8 cellular contexts compared by ENCODE assay signal in the genomic region with DNA sequence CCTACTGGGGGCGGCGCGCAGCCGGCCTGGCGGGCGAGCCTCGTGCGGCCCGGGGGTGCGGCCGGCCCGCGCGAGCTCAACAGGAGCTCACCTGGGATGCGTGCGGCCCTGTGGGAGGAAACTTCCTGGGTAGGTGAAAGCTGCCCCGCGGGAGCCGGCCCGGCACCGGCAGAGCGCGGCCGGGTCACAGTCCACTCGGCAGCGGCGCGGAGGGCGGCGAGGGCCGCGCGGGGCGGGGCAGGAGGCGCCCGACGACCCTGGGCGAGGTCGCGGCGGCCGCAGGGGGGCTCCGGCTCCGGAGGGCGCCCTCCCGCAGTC. TPM values are rescaled to one million over a fixed set of nuclear protein-coding genes. Genes with fewer than 3 reads are reported as not detected.
DNase-seq lines count a peak whose midpoint lies in the region; TF ChIP-seq lines count a peak whose summit lies in the region.

No MANE protein-coding gene starts in this region.

- no peak overlapping the region for H3K23ac ChIP-seq in H9 (ENCODE audit: insufficient read length, low read depth, low read length)

- no peak overlapping the region for H2AK5ac ChIP-seq in H9 (ENCODE audit: insufficient read length, low read length)

- H4K91ac ChIP-seq in H9 (ENCODE audit: insufficient read length, low read depth, low read length), result no peak overlapping the region

- H3K9ac ChIP-seq in H9 (ENCODE audit: extremely low read depth, insufficient read length, low read length) (peak overlapping the region; percentile 67), MM.1S (ENCODE audit: low read length) (peak overlapping the region; percentile 88; the same call in 1 of the 2 replicates)

- no peaks in the 10 kb centered on the region for H3K4me1 ChIP-seq in H9 (ENCODE audit: insufficient read depth, low read length)
- peaks cover 8% of the 10 kb centered on the region for H3K4me1 ChIP-seq in MM.1S (ENCODE audit: low read length)
- peaks cover 2% of the 10 kb centered on the region for H3K4me1 ChIP-seq in prostate gland (replicated peaks)

- H3K36me3 ChIP-seq in MM.1S (replicated peaks; ENCODE audit: insufficient read depth, low read length) (no peaks in the 10 kb centered on the region), prostate gland (no peaks in the 10 kb centered on the region)

- H3K27ac ChIP-seq in H9 (ENCODE audit: insufficient read length, low read depth, low read length) (no peak overlapping the region), MM.1S (ENCODE audit: low read length) (peak overlapping the region; percentile 80; the same call in 1 of the 2 replicates), prostate gland (peak overlapping the region; percentile 81 to 94)

- no peak overlapping the region for H4K5ac ChIP-seq in H9 (ENCODE audit: insufficient read length, low read depth, low read length)

- H2BK5ac ChIP-seq in H9 (ENCODE audit: insufficient read length, low read length), result no peak overlapping the region

- H4K20me1 ChIP-seq in H9 (ENCODE audit: control insufficient read depth, insufficient read depth, insufficient read length), result no peaks in the 10 kb centered on the region
- H4K20me1 ChIP-seq in MM.1S (ENCODE audit: insufficient read depth, low read length), result no peaks in the 10 kb centered on the region

- no peak overlapping the region for H2BK15ac ChIP-seq in H9 (ENCODE audit: low read depth, low read length)

- H2BK120ac ChIP-seq in H9 (ENCODE audit: low read depth, low read length, poor library complexity, severe bottlenecking), result no peak overlapping the region

- no CpG with 5 or more reads among the region's 46 CpGs for WGBS in H9 (ENCODE audit: extremely low coverage, insufficient read length, low lambda C conversion rate)
- under 1% methylated on average over 46 of the region's 46 CpGs for WGBS in prostate gland

- no peak overlapping the region for H3K27ac Mint-ChIP-seq in H9

- DNase-seq in GM13976 (ENCODE audit: low spot score) (peak; percentile 46), H9 (no peak), MM.1S (peak; percentile 66), germinal center (ENCODE audit: low spot score) (peak; percentile 73), prostate gland (ENCODE audit: low spot score) (peak; percentile 43), NCI-H524 treated with DMSO at 0.1 percent for 48 hours (lab: John Stamatoyannopoulos, UW) (no peak), posterior vena cava (ENCODE audit: low spot score) (no peak)
- peak; percentile 31 for DNase-seq in activated T-helper 9 cell treated with anti-CD3 and anti-CD28 coated beads, Interleukin-2, amount 50 U/mL, for 16 hours (ENCODE audit: low read depth)

- no peaks in the 10 kb centered on the region for H3K9me3 Mint-ChIP-seq in H9

- peak overlapping the region; percentile 6; the same call in 1 of the 2 replicates for H3K14ac ChIP-seq in H9 (ENCODE audit: insufficient read depth, low read length)

- H3K27me3 Mint-ChIP-seq in H9 (ENCODE audit: low read depth), result no peaks in the 10 kb centered on the region

- no peak overlapping the region for H2BK12ac ChIP-seq in H9 (ENCODE audit: insufficient read length, low read depth, low read length)

- peaks cover 8% of the 10 kb centered on the region for H3K23me2 ChIP-seq in H9 (ENCODE audit: insufficient read length, low read depth, low read length, poor library complexity, severe bottlenecking)

- H3K4me3 ChIP-seq in MM.1S (ENCODE audit: low read length) (peak overlapping the region; percentile 100), prostate gland (peak overlapping the region; percentile 83 to 95)

- peak overlapping the region; percentile 88 for H3K4me2 ChIP-seq in H9 (ENCODE audit: insufficient read depth, insufficient read length, low read length)
- H3K4me2 ChIP-seq in MM.1S (ENCODE audit: low read depth, low read length), result peak overlapping the region; percentile 78; the same call in 1 of the 2 replicates

- TF ChIP-seq CTCF in GM13976 (IDR thresholded peaks at IDR 0.05; ENCODE audit: borderline replicate concordance, control extremely low read depth, extremely low read depth, insufficient read depth, missing control alignments) (no peak), H9 (conservative IDR thresholded peaks at IDR 0.05) (no peak), MM.1S (IDR thresholded peaks at IDR 0.05; ENCODE audit: low read length) (no peak), prostate gland (IDR thresholded peaks at IDR 0.05) (no peak)

- H4K8ac ChIP-seq in H9 (replicated peaks; ENCODE audit: insufficient read length, low read depth, low read length), result no peak overlapping the region

- peaks cover 34% of the 10 kb centered on the region for H3F3A ChIP-seq in MM.1S (ENCODE audit: insufficient read depth, low read length)

- no peaks in the 10 kb centered on the region for H3K9me3 ChIP-seq in H9 (ENCODE audit: control insufficient read depth, low read depth, low read length)
- no peaks in the 10 kb centered on the region for H3K9me3 ChIP-seq in MM.1S (replicated peaks; ENCODE audit: insufficient read depth, low read length)
- H3K9me3 ChIP-seq in prostate gland, result no peaks in the 10 kb centered on the region

- H3K27me3 ChIP-seq in H9 (ENCODE audit: insufficient read depth, low read length), result no peaks in the 10 kb centered on the region
- H3K27me3 ChIP-seq in MM.1S (replicated peaks; ENCODE audit: insufficient read depth, low read length), result no peaks in the 10 kb centered on the region
- H3K27me3 ChIP-seq in prostate gland (replicated peaks; ENCODE audit: insufficient read depth), result no peaks in the 10 kb centered on the region

- in situ Hi-C loops in GM13976 (cut with MboI; ENCODE audit: low sequenced_read_pairs, unreplicated experiment), result no loop called here

- no peak for TF ChIP-seq POLR2A in prostate gland (IDR thresholded peaks at IDR 0.05)

- no peak overlapping the region for H3K56ac ChIP-seq in H9 (ENCODE audit: insufficient read length, low read depth, low read length)

- H2AFZ ChIP-seq in H9 (ENCODE audit: low read length) (no peak overlapping the region), MM.1S (ENCODE audit: low read length) (0 out of 2 replicates have a peak overlapping the region, but pooled peaks have one; percentile 71)

- no peaks in the 10 kb centered on the region; the same call in 1 of the 2 replicates for H3K79me2 ChIP-seq in H9 (ENCODE audit: insufficient read depth, low read length)
- H3K79me2 ChIP-seq in MM.1S (ENCODE audit: low read length), result peaks cover 49% of the 10 kb centered on the region

- no peak overlapping the region for H3K4ac ChIP-seq in H9 (ENCODE audit: low read depth, low read length)

- peak overlapping the region; percentile 78 to 85 for H3K4me3 Mint-ChIP-seq in H9

- H3K36me3 Mint-ChIP-seq in H9 (ENCODE audit: insufficient read depth in 1 of 3, low read depth in 3 of 3), result no peaks in the 10 kb centered on the region

- no peak overlapping the region for H3T11ph ChIP-seq in H9 (ENCODE audit: low read length)

- peaks cover 2% of the 10 kb centered on the region for H3K79me1 ChIP-seq in H9 (ENCODE audit: insufficient read depth, low read depth, low read length, poor library complexity, severe bottlenecking)

- no peak overlapping the region for H3K18ac ChIP-seq in H9 (ENCODE audit: insufficient read length, low read depth, low read length)

- intact Hi-C loops in prostate gland (cut with DNase I) (no loop called here), posterior vena cava (cut with DNase I) (loop anchor here in 1 of 2 donors (1.0 kb wide), 1 partner anchor 18 kb away; no protein-coding TSS in a partner anchor)

- no peak overlapping the region for H2BK20ac ChIP-seq in H9 (ENCODE audit: low read depth, low read length, poor library complexity, severe bottlenecking)

- no peaks in the 10 kb centered on the region for H3K9me2 ChIP-seq in MM.1S (replicated peaks; ENCODE audit: insufficient read depth, low read length)

- peaks cover 15 to 19% of the 10 kb centered on the region in 2 experiments for H3K4me1 Mint-ChIP-seq in H9

RNA-seq across cellular contexts. Expression of gene EPS15, which starts 0.4 kb away (rescaled TPM):
- total RNA-seq in H9 (2021) (40.2 and 44.1 TPM in 2 replicates), prostate gland (10 to 100 TPM; 62.4 to 70.4 TPM), posterior vena cava (10 to 100 TPM; 79.6 to 81.1 TPM)

Comparison
In these comparisons a context has a peak if more than half of its experiments do, and no peak if none do; other contexts are left out.
1. DNase-seq: peak in GM13976 (single experiment), MM.1S (single experiment), activated T-helper 9 cell treated with anti-CD3 and anti-CD28 coated beads, Interleukin-2, amount 50 U/mL, for 16 hours (single experiment), germinal center (single experiment) and prostate gland (single experiment); none in H9 (single experiment), NCI-H524 treated with DMSO at 0.1 percent for 48 hours (single experiment) and posterior vena cava (single experiment).